Comparison of ENCODE assay signal across 9 cellular contexts in the genomic region with DNA sequence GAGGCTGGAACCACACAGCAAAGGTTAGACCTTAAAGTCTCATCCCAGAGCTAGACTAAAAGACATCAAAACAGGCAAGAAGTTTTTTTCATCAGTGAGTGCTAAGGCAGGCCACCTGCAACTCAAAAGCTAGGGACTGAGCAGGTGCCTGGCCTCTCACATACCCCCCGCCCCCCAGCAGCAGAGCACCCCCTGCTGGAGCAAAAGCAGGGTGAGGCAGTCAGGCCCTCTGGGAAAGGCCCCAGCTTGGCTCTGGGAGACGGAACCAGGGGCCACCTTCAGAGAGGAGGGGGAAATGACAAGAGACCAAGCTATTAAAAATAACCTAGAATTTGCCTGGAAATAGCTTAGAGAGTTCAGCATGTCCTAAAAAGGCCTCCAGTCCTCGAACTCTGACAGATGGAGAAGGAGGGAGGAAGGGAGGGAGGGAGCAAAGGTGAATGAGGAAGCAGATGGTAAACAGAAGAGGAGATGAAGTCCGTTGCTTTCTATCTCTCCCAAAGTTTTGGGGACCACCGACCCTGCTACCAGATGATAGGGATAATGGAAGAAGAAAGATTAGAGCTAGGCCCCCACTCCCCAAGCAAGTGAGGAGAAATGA. TPM values are rescaled to one million over a fixed set of nuclear protein-coding genes. Genes with fewer than 3 reads are reported as not detected.
DNase-seq lines count a peak whose midpoint lies in the region; ATAC-seq and TF ChIP-seq lines count a peak whose summit lies in the region.
"Had no signal": no experiment of that assay in that cellular context is flagged by ENCODE, and none has a peak within 500 bp of the region (broad histone marks: within the 10 kb centered on the region; RNA-seq: fewer than 3 reads in every experiment).

No MANE protein-coding gene starts in this region.

- DNase-seq in G401 (ENCODE audit: low spot score) (peak; percentile 32), NAMALWA (ENCODE audit: low spot score) (peak; percentile 69), fibroblast of mammary gland (ENCODE audit: low read depth) (no peak), psoas muscle (peak; percentile 46 to 87)
- no peak for DNase-seq in stimulated activated CD4-positive, alpha-beta T cell treated with anti-CD3 and anti-CD28 coated beads, Interleukin-12 subunit alpha, Interleukin-12 subunit beta, amount 100 ng/mL, for 4 hours
- DNase-seq in activated CD4-positive, alpha-beta T cell treated with anti-CD3 and anti-CD28 coated beads for 1 hour: no peak
- DNase-seq: foreskin melanocyte had no signal

- intact Hi-C loops in psoas muscle (cut with DNase I): loop anchor here in 1 of 2 donors (1.0 to 2.0 kb wide), 3 partner anchors 10 to 23 kb away; a partner anchor contains a TSS

- no peaks in the 10 kb centered on the region for H3K9me3 ChIP-seq in psoas muscle

- in situ Hi-C loops in G401 (cut with HindIII; ENCODE audit: low sequenced_read_pairs): no loop called here

- peaks cover 0 to 13% of the 10 kb centered on the region in 2 donors for H3K36me3 ChIP-seq in psoas muscle (ENCODE audit: insufficient read depth in 1 of 2, low read depth in 1 of 2)

- H3K27ac ChIP-seq in psoas muscle: peak overlapping the region; percentile 92

- ATAC-seq in psoas muscle: peak; percentile 14 to 38 (median 28)
- ATAC-seq in GM19351 (IDR thresholded peaks at IDR 0.05; ENCODE audit: unreplicated experiment): no peak
- ATAC-seq in GM21447 (IDR thresholded peaks at IDR 0.05; ENCODE audit: unreplicated experiment): no peak

- H3K4me1 ChIP-seq in psoas muscle: peaks cover 43% of the 10 kb centered on the region

- H3K27me3 ChIP-seq in psoas muscle (ENCODE audit: insufficient read depth in 3 of 3, low read length in 2 of 3): no peaks in the 10 kb centered on the region

- WGBS in psoas muscle, 3 donors: 8 to 20% (median 14%) methylated on average over 5 of the region's 5 CpGs

- no peak overlapping the region for H3K4me3 ChIP-seq in fibroblast of mammary gland (ENCODE audit: control insufficient read depth, low read depth, low read length)
- H3K4me3 ChIP-seq in psoas muscle: peak overlapping the region; percentile 85

- TF ChIP-seq CTCF in fibroblast of mammary gland (conservative IDR thresholded peaks at IDR 0.05; ENCODE audit: control insufficient read depth, insufficient read depth, low read depth, low read length): peak; percentile 40
- peak; percentile 59 for TF ChIP-seq CTCF in psoas muscle (IDR thresholded peaks at IDR 0.05)

RNA-seq across cellular contexts. Expression of a gene that starts 1.8 kb away (rescaled TPM):
- total RNA-seq in G401 (2014; rRNA removed; shearing (Covaris generic)): 0.58 and 3.0 TPM in 2 replicates
- 100 to 1,000 TPM; 297 to 433 (median 350) TPM for total RNA-seq in psoas muscle
- polyA plus RNA-seq in psoas muscle: 100 to 1,000 TPM in 2 of 3 donors, 10 to 100 TPM in 1; 51.8 to 254 (median 152) TPM

RNA-seq across cellular contexts. Expression of a gene that starts 9.9 kb away (rescaled TPM):
- 60.2 and 73.7 TPM in 2 replicates for total RNA-seq in G401 (2014; rRNA removed; shearing (Covaris generic))
- total RNA-seq in psoas muscle: 100 to 1,000 TPM; 127 to 193 (median 165) TPM
- 100 to 1,000 TPM; 185 to 260 (median 228) TPM for polyA plus RNA-seq in psoas muscle

RNA-seq across cellular contexts. Expression of a gene that starts 14.3 kb away (rescaled TPM):
- total RNA-seq in G401 (2014; rRNA removed; shearing (Covaris generic)): 2.5 and 4.3 TPM in 2 replicates
- 10 to 100 TPM; 11.4 to 25.4 (median 16.0) TPM for total RNA-seq in psoas muscle
- polyA plus RNA-seq in psoas muscle: 10 to 100 TPM in 2 of 3 donors, 1 to 10 TPM in 1; 7.0 to 14.0 (median 11.9) TPM

RNA-seq across cellular contexts. Expression of a gene that starts 22.9 kb away (rescaled TPM):
- total RNA-seq in G401 (2014; rRNA removed; shearing (Covaris generic)): 897 and 1,131 TPM in 2 replicates
- total RNA-seq in psoas muscle: 1,000 to 10,000 TPM in 2 of 4 donors, 100 to 1,000 TPM in 2; 592 to 1,401 (median 983) TPM
- polyA plus RNA-seq in psoas muscle: 1,000 to 10,000 TPM; 1,147 to 2,407 (median 1,257) TPM

RNA-seq across cellular contexts. Expression of a gene that starts 37.0 kb away (rescaled TPM):
- total RNA-seq in G401 (2014; rRNA removed; shearing (Covaris generic)): 16.2 and 29.2 TPM in 2 replicates
- 1 to 10 TPM in 3 of 4 donors, under 1 TPM in 1; 0.88 to 4.8 (median 1.4) TPM for total RNA-seq in psoas muscle
- polyA plus RNA-seq in psoas muscle: 1 to 10 TPM in 2 of 3 donors, under 1 TPM in 1; 0.34 to 3.7 (median 2.3) TPM

Comparison
In these comparisons a context has a peak if more than half of its experiments do, and no peak if none do; other contexts are left out.
1. DNase-seq: peak in G401 (single experiment), NAMALWA (single experiment) and psoas muscle (2 of 2); none in fibroblast of mammary gland (single experiment), stimulated activated CD4-positive, alpha-beta T cell treated with anti-CD3 and anti-CD28 coated beads, Interleukin-12 subunit alpha, Interleukin-12 subunit beta, amount 100 ng/mL, for 4 hours (single experiment) and activated CD4-positive, alpha-beta T cell treated with anti-CD3 and anti-CD28 coated beads for 1 hour (single experiment).
2. ATAC-seq: peak in psoas muscle (4 of 4); none in GM19351 (single experiment) and GM21447 (single experiment).
3. RNA of a gene that starts 1.8 kb away (total RNA-seq): 297 to 433 TPM in psoas muscle; 0.58 to 3.0 TPM in G401; every median in the first group is over 10 times any median in the second.